ENCODE assay signal across 8 cellular contexts in genomic region chr2:169827272-169828140, GRCh38. TPM values are rescaled to one million over a fixed set of nuclear protein-coding genes. Genes with fewer than 3 reads are reported as not detected.
DNase-seq lines count a peak whose midpoint lies in the region; ATAC-seq, FAIRE-seq and TF ChIP-seq lines count a peak whose summit lies in the region.

UBR3 (plus strand) TSS chr2:169827454; CDS start chr2:169827508, 54 bp downstream.

- H3K27ac ChIP-seq in hepatocyte, result peak within 1 kb of the TSS; percentile 85

- TF ChIP-seq CTCF in hepatocyte (IDR thresholded peaks at IDR 0.05; ENCODE audit: poor library complexity), result no peak

- H3K27me3 ChIP-seq in hepatocyte, result no peaks in the 10 kb centered on the region

- peaks cover 63% of the 10 kb centered on the region for H3K79me2 ChIP-seq in hepatocyte

- H3K36me3 ChIP-seq in hepatocyte (replicated peaks; ENCODE audit: insufficient read depth, low read depth), result no peaks in the 10 kb centered on the region

- no peaks in the 10 kb centered on the region for H3K9me3 ChIP-seq in hepatocyte (ENCODE audit: low read depth)

- H4K20me1 ChIP-seq in hepatocyte (ENCODE audit: insufficient read depth, poor library complexity, severe bottlenecking), result peaks cover 42% of the 10 kb centered on the region

- peak within 1 kb of the TSS; percentile 96 for H3K4me3 ChIP-seq in hepatocyte

- FAIRE-seq in GM18507 (lab: Jason Lieb, UNC), result peak; percentile 73

- DNase-seq in GM18507 (ENCODE audit: extremely low spot score, insufficient read length, low read depth), result peak; percentile 96
- DNase-seq in NCI-H2081 (lab: John Stamatoyannopoulos, UW), result peak; percentile 87 to 90
- peak; percentile 75 for DNase-seq in T1000 (lab: John Stamatoyannopoulos, UW)
- DNase-seq in astrocyte of the hippocampus (ENCODE audit: low read depth, low spot score), result peak; percentile 98
- DNase-seq in hepatocyte (ENCODE audit: low spot score), result peak; percentile 96
- DNase-seq in retina, result peak; percentile 89
- DNase-seq in OCI-M2 (lab: John Stamatoyannopoulos, UW; ENCODE audit: unreplicated experiment), result no peak

- peak within 1 kb of the TSS; percentile 93 for H3K4me2 ChIP-seq in hepatocyte

- no peaks in the 10 kb centered on the region for H3K9me2 ChIP-seq in hepatocyte (replicated peaks; ENCODE audit: insufficient read depth)

- ATAC-seq in HG02943 (IDR thresholded peaks at IDR 0.05; ENCODE audit: low read depth, unreplicated experiment), result peak; percentile 74

- under 1% methylated on average over 92 of the region's 104 CpGs for WGBS in hepatocyte (ENCODE audit: low lambda C conversion rate, missing lambda C conversion rate)

- peak within 1 kb of the TSS; percentile 80 for H2AFZ ChIP-seq in hepatocyte

- peaks cover 8% of the 10 kb centered on the region for H3K4me1 ChIP-seq in hepatocyte (ENCODE audit: insufficient read depth)

RNA-seq across cellular contexts. Expression of gene UBR3, which starts in this region (rescaled TPM):
- total RNA-seq in hepatocyte, result 40.4 and 49.2 TPM in 2 replicates
- 10.1 and 10.2 TPM in 2 replicates for polyA plus RNA-seq in hepatocyte
